In genomic region chr3:54719914-54720313, GRCh38 we compare ENCODE assay signal across 32 cellular contexts.
"Had no signal": no experiment of that assay in that cellular context is flagged by ENCODE, and none has a peak within 500 bp of the region (broad histone marks: within the 10 kb centered on the region; RNA-seq: fewer than 3 reads in every experiment).

No MANE protein-coding gene starts in this region.

- H3K9me3 ChIP-seq: adrenal gland, body of pancreas, breast epithelium, colonic mucosa had no signal

- DNase-seq: activated B cell treated with CpG ODN at 0.5 μM for 24 hours; activated CD4-positive, alpha-beta memory T cell treated with anti-CD3 and anti-CD28 coated beads for 36 hours; activated CD4-positive, alpha-beta T cell treated with anti-CD3 and anti-CD28 coated beads for 4 hours; activated CD4-positive, alpha-beta T cell treated with anti-CD3 and anti-CD28 coated beads, Interleukin-2, amount 10 ng/mL, durations not matched to agents 24 days and 14 days; activated CD4-positive, alpha-beta T cell treated with anti-CD3 and anti-CD28 coated beads, Interleukin-2, amount 50 U/mL, for 1 hour; activated CD4-positive, alpha-beta T cell treated with anti-CD3 and anti-CD28 coated beads, Interleukin-2, amount 50 U/mL, for 4 hours; activated CD4-positive, CD25-positive, alpha-beta regulatory T cell treated with anti-CD3 and anti-CD28 coated beads, Interleukin-2, amount 50 U/mL, for 72 hours; activated CD8-positive, alpha-beta memory T cell treated with anti-CD3 and anti-CD28 coated beads, Interleukin-2, amount 50 U/mL, for 4 hours; activated CD8-positive, alpha-beta T cell treated with anti-CD3 and anti-CD28 coated beads for 36 hours; activated effector memory CD4-positive, alpha-beta T cell treated with anti-CD3 and anti-CD28 coated beads, Interleukin-2, amount 50 U/mL, for 16 hours; activated naive CD4-positive, alpha-beta T cell treated with anti-CD3 and anti-CD28 coated beads, Interleukin-2, amount 10 ng/mL, durations not matched to agents 7 days and 5 days; activated naive CD4-positive, alpha-beta T cell treated with Interleukin-2 at 50 U/mL for 16 hours; activated naive CD8-positive, alpha-beta T cell treated with anti-CD3 and anti-CD28 coated beads for 36 hours; activated T-cell treated with anti-CD3 and anti-CD28 coated beads for 4 hours; activated T-cell treated with anti-CD3 and anti-CD28 coated beads, Interleukin-2, amount 50 U/mL, for 1 hour; activated T-cell treated with anti-CD3 and anti-CD28 coated beads, Interleukin-2, amount 50 U/mL, for 4 hours; activated T-cell treated with anti-CD3 and anti-CD28 coated beads, Interleukin-2, amount 50 U/mL, for 72 hours; adrenal gland; amniotic stem cell; aorta; body of pancreas; brain microvascular endothelial cell; central memory CD4-positive, alpha-beta T cell; colonic mucosa; T-helper 2 cell; T-helper 9 cell had no signal

- FAIRE-seq: astrocyte, TTC549 had no signal

- H3K27me3 ChIP-seq: adrenal gland, body of pancreas, brain microvascular endothelial cell, breast epithelium, colonic mucosa had no signal

- H3K4me1 ChIP-seq: adrenal gland, body of pancreas, breast epithelium, colonic mucosa had no signal

- ATAC-seq: activated CD8-positive, alpha-beta T cell treated with anti-CD3 and anti-CD28 coated beads for 36 hours; activated naive CD4-positive, alpha-beta T cell treated with anti-CD3 and anti-CD28 coated beads, Interleukin-2, amount 50 U/mL, for 72 hours; activated T-cell treated with anti-CD3 and anti-CD28 coated beads, Interleukin-2, amount 50 U/mL, for 4 hours; activated T-cell treated with anti-CD3 and anti-CD28 coated beads, Interleukin-2, amount 50 U/mL, for 72 hours; activated T-helper 17 cell treated with anti-CD3 and anti-CD28 coated beads, Interleukin-2, amount 50 U/mL, for 72 hours; body of pancreas had no signal

- H3K27ac ChIP-seq: adrenal gland, body of pancreas, brain microvascular endothelial cell, breast epithelium, colonic mucosa, VCaP had no signal

- H3K4me3 ChIP-seq: adrenal gland, body of pancreas, breast epithelium, colonic mucosa had no signal

- H3K36me3 ChIP-seq: adrenal gland, brain microvascular endothelial cell, breast epithelium, colonic mucosa had no signal
